8 cellular contexts compared by ENCODE assay signal in genomic region chr3:10551821-10552630, GRCh38. TPM values are rescaled to one million over a fixed set of nuclear protein-coding genes. Genes with fewer than 3 reads are reported as not detected.
DNase-seq lines count a peak whose midpoint lies in the region; ATAC-seq and TF ChIP-seq lines count a peak whose summit lies in the region.

No MANE protein-coding gene starts in this region.

- H3K9me3 ChIP-seq in upper lobe of right lung, result no peaks in the 10 kb centered on the region

- H3K27ac ChIP-seq in brain microvascular endothelial cell (no peak overlapping the region), upper lobe of right lung (no peak overlapping the region)

- DNase-seq in 8988T, result peak; percentile 50
- DNase-seq in HS-27A (ENCODE audit: low read depth), result peak; percentile 71
- peak; percentile 69 for DNase-seq in brain microvascular endothelial cell
- peak; percentile 86 for DNase-seq in occipital lobe (lab: John Stamatoyannopoulos, UW)
- DNase-seq in upper lobe of right lung, result peak; percentile 85
- no peak for DNase-seq in NCI-H2171 treated with DMSO at 0.1 percent for 48 hours (lab: John Stamatoyannopoulos, UW)
- DNase-seq in NCI-H446 treated with DMSO at 0.1 percent for 48 hours (lab: John Stamatoyannopoulos, UW), result no peak

- intact Hi-C loops in upper lobe of right lung (cut with DNase I), result no loop called here

- in situ Hi-C loops in brain microvascular endothelial cell (cut with HindIII; ENCODE audit: low pct_ligation_motif_present, low sequenced_read_pairs), result no loop called here

- H3K4me1 ChIP-seq in upper lobe of right lung, result no peaks in the 10 kb centered on the region

- H3K4me3 ChIP-seq in brain microvascular endothelial cell (ENCODE audit: low read depth, low read length) (no peak overlapping the region), upper lobe of right lung (no peak overlapping the region)

- no peak for TF ChIP-seq CTCF in brain microvascular endothelial cell (IDR thresholded peaks at IDR 0.05; ENCODE audit: low read depth, low read length, missing control alignments)
- TF ChIP-seq CTCF in upper lobe of right lung (IDR thresholded peaks at IDR 0.05), result no peak

- H3K27me3 ChIP-seq in brain microvascular endothelial cell (replicated peaks) (no peaks in the 10 kb centered on the region), upper lobe of right lung (peaks cover 10% of the 10 kb centered on the region)

- peak; percentile 76 to 78 for ATAC-seq in activated CD4-positive, CD25-positive, alpha-beta regulatory T cell treated with anti-CD3 and anti-CD28 coated beads, Interleukin-2, amount 50 U/mL, for 24 hours
- ATAC-seq in upper lobe of right lung, result peak; percentile 87

- H3K36me3 ChIP-seq in brain microvascular endothelial cell (replicated peaks), result no peaks in the 10 kb centered on the region
- no peaks in the 10 kb centered on the region for H3K36me3 ChIP-seq in upper lobe of right lung

RNA-seq across cellular contexts. Expression of gene ATP2B2, which starts 46.6 kb away (rescaled TPM):
- total RNA-seq in occipital lobe (79.5 TPM), upper lobe of right lung (0.06 TPM)

Comparison
In these comparisons a context has a peak if more than half of its experiments do, and no peak if none do; other contexts are left out.
1. DNase-seq: peak in 8988T (single experiment), HS-27A (single experiment), brain microvascular endothelial cell (single experiment), occipital lobe (single experiment) and upper lobe of right lung (single experiment); none in NCI-H2171 treated with DMSO at 0.1 percent for 48 hours (single experiment) and NCI-H446 treated with DMSO at 0.1 percent for 48 hours (single experiment).
2. RNA of gene ATP2B2, which starts 46.6 kb away (total RNA-seq): 79.5 TPM in occipital lobe (single experiment); 0.06 TPM in upper lobe of right lung (single experiment); every median in the first group is over 10 times any median in the second.